ENCODE assay signal across 9 cellular contexts in genomic region chr16:68289621-68290329, GRCh38. TPM values are rescaled to one million over a fixed set of nuclear protein-coding genes. Genes with fewer than 3 reads are reported as not detected.
DNase-seq lines count a peak whose midpoint lies in the region; ATAC-seq, FAIRE-seq and TF ChIP-seq lines count a peak whose summit lies in the region.
"Had no signal": no experiment of that assay in that cellular context is flagged by ENCODE, and none has a peak within 500 bp of the region (broad histone marks: within the 10 kb centered on the region; RNA-seq: fewer than 3 reads in every experiment).

No MANE protein-coding gene starts in this region.

- H3K27me3 Mint-ChIP-seq in CD8-positive, alpha-beta memory T cell = no peaks in the 10 kb centered on the region
- H3K27me3 Mint-ChIP-seq in activated naive CD4-positive, alpha-beta T cell treated with anti-CD3 and anti-CD28 coated beads, Interleukin-2, amount 10 ng/mL, durations not matched to agents 7 days and 5 days = no peaks in the 10 kb centered on the region

- H3K9me3 ChIP-seq in CD8-positive, alpha-beta memory T cell (ENCODE audit: low read length) = no peaks in the 10 kb centered on the region
- H3K9me3 ChIP-seq in prostate gland (no peaks in the 10 kb centered on the region), testis (no peaks in the 10 kb centered on the region)

- no peak for TF ChIP-seq POLR2A in prostate gland (IDR thresholded peaks at IDR 0.05)
- TF ChIP-seq POLR2A in testis (IDR thresholded peaks at IDR 0.05) = no peak

- H3K27ac ChIP-seq in CD8-positive, alpha-beta memory T cell (ENCODE audit: low read depth, low read length) = peak overlapping the region; percentile 35
- H3K27ac ChIP-seq in prostate gland (peak overlapping the region; percentile 9 to 47), testis (no peak overlapping the region)

- POLR2A ChIA-PET in CD8-positive, alpha-beta memory T cell (lab: Charles Lee) = interaction anchor here (0.5 to 1.6 kb wide), 7 partner anchors 14 to 54 kb away, joined by 3 to 6 read pairs (median 5); partner anchors contain the start of genes ESRP2, PRMT7, SLC7A6 and SLC7A6OS

- peaks cover 83 to 89% (median 83%) of the 10 kb centered on the region in 3 donors for H3K4me1 Mint-ChIP-seq in CD8-positive, alpha-beta memory T cell
- peaks cover 84% of the 10 kb centered on the region for H3K4me1 Mint-ChIP-seq in activated naive CD4-positive, alpha-beta T cell treated with anti-CD3 and anti-CD28 coated beads, Interleukin-2, amount 10 ng/mL, durations not matched to agents 7 days and 5 days

- peak in 3 of 5 donors; percentile 40 to 57 (median 48) for DNase-seq in CD8-positive, alpha-beta memory T cell
- DNase-seq in KG1 (lab: John Stamatoyannopoulos, UW) = peak; percentile 50
- peak; percentile 70 for DNase-seq in activated naive CD4-positive, alpha-beta T cell treated with anti-CD3 and anti-CD28 coated beads, Interleukin-2, amount 10 ng/mL, durations not matched to agents 7 days and 5 days
- DNase-seq in prostate gland (ENCODE audit: low spot score) = no peak
- DNase-seq in NCI-H187 (lab: John Stamatoyannopoulos, UW) = no peak
- no peak for DNase-seq in RCC 7860 (ENCODE audit: low spot score)
- no peak for DNase-seq in testis

- H3K4me3 ChIP-seq in CD8-positive, alpha-beta memory T cell (ENCODE audit: low read length) = peak overlapping the region; percentile 19
- H3K4me3 ChIP-seq in prostate gland = no peak overlapping the region
- H3K4me3 ChIP-seq in testis = no peak overlapping the region

- TF ChIP-seq CTCF in prostate gland (IDR thresholded peaks at IDR 0.05) (no peak), testis (IDR thresholded peaks at IDR 0.05) (no peak)

- H3K4me3 Mint-ChIP-seq in CD8-positive, alpha-beta memory T cell = peak overlapping the region; percentile 18 to 71 (median 56)
- peak overlapping the region; percentile 57 for H3K4me3 Mint-ChIP-seq in activated naive CD4-positive, alpha-beta T cell treated with anti-CD3 and anti-CD28 coated beads, Interleukin-2, amount 10 ng/mL, durations not matched to agents 7 days and 5 days

- 39% methylated on average over 4 of the region's 4 CpGs for WGBS in prostate gland
- 66 to 90% methylated on average over 3 to 4 of the region's 4 CpGs for WGBS in testis, 2 donors

- H3K4me1 ChIP-seq in CD8-positive, alpha-beta memory T cell (ENCODE audit: insufficient read depth, low read length) = peaks cover 82% of the 10 kb centered on the region
- no peaks in the 10 kb centered on the region for H3K4me1 ChIP-seq in prostate gland (replicated peaks)
- peaks cover 17% of the 10 kb centered on the region for H3K4me1 ChIP-seq in testis

- CTCF ChIA-PET in CD8-positive, alpha-beta memory T cell (lab: Charles Lee) = interaction anchor here (1.1 to 22.1 kb wide), 5 partner anchors 20 to 39 kb away, joined by 3 to 319 read pairs (median 6); partner anchors contain the start of genes PRMT7, SLC7A6 and SLC7A6OS
- CTCF ChIA-PET in activated naive CD4-positive, alpha-beta T cell treated with anti-CD3 and anti-CD28 coated beads, Interleukin-2, amount 10 ng/mL, durations not matched to agents 7 days and 5 days (lab: Charles Lee) = interaction anchor here (1.6 to 4.0 kb wide), 2 partner anchors 16 to 26 kb away, joined by 8 to 58 read pairs; partner anchors contain the start of gene SLC7A6

- no peaks in the 10 kb centered on the region for H3K27me3 ChIP-seq in CD8-positive, alpha-beta memory T cell (ENCODE audit: insufficient read depth, low read length, poor library complexity, severe bottlenecking)
- no peaks in the 10 kb centered on the region for H3K27me3 ChIP-seq in prostate gland (replicated peaks; ENCODE audit: insufficient read depth)
- H3K27me3 ChIP-seq in testis = no peaks in the 10 kb centered on the region

- intact Hi-C loops in prostate gland (cut with DNase I) = no loop called here
- intact Hi-C loops in testis (cut with DNase I; ENCODE audit: low total_unique reads) = no loop called here

- H3K36me3 Mint-ChIP-seq in CD8-positive, alpha-beta memory T cell = peaks cover 6 to 68% (median 23%) of the 10 kb centered on the region in 3 donors
- H3K36me3 Mint-ChIP-seq in activated naive CD4-positive, alpha-beta T cell treated with anti-CD3 and anti-CD28 coated beads, Interleukin-2, amount 10 ng/mL, durations not matched to agents 7 days and 5 days = peaks cover 69% of the 10 kb centered on the region

- H3K27ac Mint-ChIP-seq in CD8-positive, alpha-beta memory T cell = peak overlapping the region; percentile 84 to 98 (median 92)
- peak overlapping the region; percentile 86 for H3K27ac Mint-ChIP-seq in activated naive CD4-positive, alpha-beta T cell treated with anti-CD3 and anti-CD28 coated beads, Interleukin-2, amount 10 ng/mL, durations not matched to agents 7 days and 5 days

- peak; percentile 67 for ATAC-seq in GM21367 (IDR thresholded peaks at IDR 0.05; ENCODE audit: unreplicated experiment)

- no peak for FAIRE-seq in RCC 7860 (lab: Jason Lieb, UNC)
- FAIRE-seq: H1 had no signal

- peaks cover 30% of the 10 kb centered on the region for H3K36me3 ChIP-seq in CD8-positive, alpha-beta memory T cell (ENCODE audit: insufficient read depth, low read length)
- peaks cover 0 to 4% of the 10 kb centered on the region in 2 donors for H3K36me3 ChIP-seq in prostate gland
- no peaks in the 10 kb centered on the region for H3K36me3 ChIP-seq in testis (ENCODE audit: low read depth, missing control alignments)

- H3K9me3 Mint-ChIP-seq in CD8-positive, alpha-beta memory T cell = no peaks in the 10 kb centered on the region
- H3K9me3 Mint-ChIP-seq in activated naive CD4-positive, alpha-beta T cell treated with anti-CD3 and anti-CD28 coated beads, Interleukin-2, amount 10 ng/mL, durations not matched to agents 7 days and 5 days = no peaks in the 10 kb centered on the region

RNA-seq across cellular contexts. Expression of gene SLC7A6OS, which starts 21.0 kb away (rescaled TPM):
- 10 to 100 TPM; 21.8 to 25.5 TPM for total RNA-seq in CD8-positive, alpha-beta memory T cell
- 28.2 TPM for polyA plus RNA-seq in CD8-positive, alpha-beta memory T cell
- total RNA-seq in prostate gland (10 to 100 TPM in 1 of 2 donors, 1 to 10 TPM in 1; 10.0 to 23.6 TPM), testis (10 to 100 TPM; 24.3 to 25.8 TPM)
- polyA plus RNA-seq in testis (ENCODE audit: insufficient read depth, low read depth, low replicate concordance) = 14.7 TPM

RNA-seq across cellular contexts. Expression of gene PRMT7, which starts 21.0 kb away (rescaled TPM):
- 10 to 100 TPM; 61.1 to 67.5 TPM for total RNA-seq in CD8-positive, alpha-beta memory T cell
- 41.8 TPM for polyA plus RNA-seq in CD8-positive, alpha-beta memory T cell
- total RNA-seq in prostate gland (10 to 100 TPM; 45.2 to 77.9 TPM), testis (100 to 1,000 TPM in 1 of 2 donors, 10 to 100 TPM in 1; 99.3 to 111 TPM)
- polyA plus RNA-seq in testis (ENCODE audit: insufficient read depth, low read depth, low replicate concordance) = 47.9 TPM

RNA-seq across cellular contexts. Expression of gene SLC7A6, which starts 25.4 kb away (rescaled TPM):
- 10 to 100 TPM; 91.2 to 94.9 TPM for total RNA-seq in CD8-positive, alpha-beta memory T cell
- 18.7 TPM for polyA plus RNA-seq in CD8-positive, alpha-beta memory T cell
- total RNA-seq in prostate gland = 10 to 100 TPM; 12.8 to 30.5 TPM
- total RNA-seq in testis = 10 to 100 TPM; 42.2 to 48.6 TPM
- polyA plus RNA-seq in testis (ENCODE audit: insufficient read depth, low read depth, low replicate concordance) = 28.6 TPM

RNA-seq across cellular contexts. Expression of gene PLA2G15, which starts 44.6 kb away (rescaled TPM):
- total RNA-seq in CD8-positive, alpha-beta memory T cell = 1 to 10 TPM; 9.0 to 9.4 TPM
- 11.0 TPM for polyA plus RNA-seq in CD8-positive, alpha-beta memory T cell
- total RNA-seq in prostate gland (10 to 100 TPM; 15.7 to 39.5 TPM), testis (10 to 100 TPM; 37.2 to 44.7 TPM)
- polyA plus RNA-seq in testis (ENCODE audit: insufficient read depth, low read depth, low replicate concordance) = 27.3 TPM

RNA-seq across cellular contexts. Expression of gene ESRP2, which starts 53.8 kb away (rescaled TPM):
- total RNA-seq in CD8-positive, alpha-beta memory T cell = under 1 TPM; 0.11 to 0.27 TPM
- polyA plus RNA-seq in CD8-positive, alpha-beta memory T cell = 0.32 TPM
- total RNA-seq in prostate gland (10 to 100 TPM; 24.5 to 48.1 TPM), testis (10 to 100 TPM; 12.8 to 14.6 TPM)
- polyA plus RNA-seq in testis (ENCODE audit: insufficient read depth, low read depth, low replicate concordance) = 30.6 TPM

Comparison
In these comparisons a context has a peak if more than half of its experiments do, and no peak if none do; other contexts are left out.
1. DNase-seq: peak in CD8-positive, alpha-beta memory T cell (3 of 5), KG1 (single experiment) and activated naive CD4-positive, alpha-beta T cell treated with anti-CD3 and anti-CD28 coated beads, Interleukin-2, amount 10 ng/mL, durations not matched to agents 7 days and 5 days (single experiment); none in prostate gland (single experiment), NCI-H187 (0 of 2), RCC 7860 (single experiment) and testis (single experiment).
2. H3K27ac ChIP-seq: peak in CD8-positive, alpha-beta memory T cell (single experiment) and prostate gland (2 of 2); none in testis (0 of 2).